ENCODE assay signal across 18 cellular contexts in the genomic region with DNA sequence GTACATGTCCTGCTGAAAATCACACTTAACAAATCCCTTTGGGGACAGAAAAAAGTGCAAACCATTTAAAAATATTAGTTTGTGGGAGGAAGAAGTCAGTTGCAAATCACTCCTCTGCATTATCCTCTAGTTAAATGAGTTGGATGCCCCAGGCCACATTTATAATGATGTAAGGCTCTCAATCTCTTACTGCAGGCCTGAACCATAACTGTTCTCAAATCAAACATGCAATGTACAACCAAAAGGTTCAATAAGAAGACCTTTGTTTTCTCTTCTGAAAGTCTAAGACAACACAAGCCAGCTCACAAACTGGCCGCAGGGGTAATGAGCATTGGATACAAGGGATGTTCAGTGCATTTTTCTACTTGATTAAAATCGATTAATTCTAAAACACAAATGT.
"Had no signal": no experiment of that assay in that cellular context is flagged by ENCODE, and none has a peak within 500 bp of the region (broad histone marks: within the 10 kb centered on the region; RNA-seq: fewer than 3 reads in every experiment).

No MANE protein-coding gene starts in this region.

- DNase-seq: activated CD4-positive, alpha-beta T cell treated with anti-CD3 and anti-CD28 coated beads, Interleukin-2, amount 50 U/mL, for 48 hours; activated CD4-positive, CD25-positive, alpha-beta regulatory T cell treated with anti-CD3 and anti-CD28 coated beads, Interleukin-2, amount 50 U/mL, for 72 hours; activated effector memory CD4-positive, alpha-beta T cell treated with anti-CD3 and anti-CD28 coated beads, Interleukin-2, amount 50 U/mL, for 16 hours; activated T-cell treated with anti-CD3 and anti-CD28 coated beads, Interleukin-2, amount 50 U/mL, for 4 hours; amygdala; esophagus squamous epithelium; foreskin fibroblast; head of caudate nucleus; left lung; right lobe of liver; spleen; stimulated activated CD4-positive, alpha-beta T cell treated with anti-CD3 and anti-CD28 coated beads, Interleukin-1b, Interleukin-23, amount 100 ng/mL, for 48 hours; stimulated activated naive CD4-positive, alpha-beta T cell treated with Interleukin-2 at 50 U/mL for 16 hours; T-helper 17 cell; upper lobe of left lung had no signal

- H3K4me3 ChIP-seq: esophagus squamous epithelium, left lung, prostate gland, right lobe of liver, spleen, upper lobe of left lung had no signal

- H3K27ac Mint-ChIP-seq: activated naive CD8-positive, alpha-beta T cell; T-helper 17 cell had no signal

- H3K27me3 ChIP-seq: esophagus squamous epithelium, left lung, neutrophil, right lobe of liver, spleen, upper lobe of left lung had no signal

- H3K9me3 ChIP-seq: esophagus squamous epithelium, left lung, neutrophil, prostate gland, right lobe of liver, spleen, upper lobe of left lung had no signal

- H3K4me1 ChIP-seq: prostate gland, right lobe of liver had no signal

- ATAC-seq: activated T-cell treated with anti-CD3 and anti-CD28 coated beads, Interleukin-2, amount 50 U/mL, for 4 hours; T-helper 17 cell had no signal

- H3K4me3 Mint-ChIP-seq: activated naive CD8-positive, alpha-beta T cell; activated T-cell treated with anti-CD3 and anti-CD28 coated beads, Interleukin-2, amount 50 U/mL, for 4 hours; T-helper 17 cell had no signal

- H3K9me3 Mint-ChIP-seq: activated T-cell treated with anti-CD3 and anti-CD28 coated beads, Interleukin-2, amount 50 U/mL, for 4 hours had no signal

- H3K36me3 Mint-ChIP-seq: activated naive CD8-positive, alpha-beta T cell had no signal

- H3K36me3 ChIP-seq: esophagus squamous epithelium, left lung, neutrophil, prostate gland, right lobe of liver, spleen, upper lobe of left lung had no signal

- H3K4me1 Mint-ChIP-seq: T-helper 17 cell had no signal

- H3K27ac ChIP-seq: esophagus squamous epithelium, left lung, neutrophil, prostate gland, right lobe of liver, upper lobe of left lung had no signal
